8 cellular contexts compared by ENCODE assay signal in genomic region chr22:31497148-31497938, GRCh38. TPM values are rescaled to one million over a fixed set of nuclear protein-coding genes. Genes with fewer than 3 reads are reported as not detected.
A peak's percentile ranks its signal among the peaks of the same experiment; 100 is the strongest.
DNase-seq lines count a peak whose midpoint lies in the region; ATAC-seq, FAIRE-seq and TF ChIP-seq lines count a peak whose summit lies in the region.

No MANE protein-coding gene starts in this region.

- peaks cover 5% of the 10 kb centered on the region for H3K4me1 Mint-ChIP-seq in MCF 10A (ENCODE audit: insufficient read depth, unreplicated experiment)

- TF ChIP-seq CTCF in A549 (IDR thresholded peaks at IDR 0.05), result no peak
- TF ChIP-seq CTCF in HL-60 (IDR thresholded peaks at IDR 0.05; ENCODE audit: insufficient read depth, low read length), result no peak
- TF ChIP-seq CTCF in MCF 10A (IDR thresholded peaks at IDR 0.05; ENCODE audit: unreplicated experiment), result no peak
- TF ChIP-seq CTCF in mucosa of descending colon (IDR thresholded peaks at IDR 0.05), result no peak

- no peaks in the 10 kb centered on the region for H3K36me3 ChIP-seq in mucosa of descending colon (ENCODE audit: low read depth)

- ATAC-seq in A549 (no peak), mucosa of descending colon (no peak), HG03457 (IDR thresholded peaks at IDR 0.05; ENCODE audit: unreplicated experiment) (no peak), HG02571 (IDR thresholded peaks at IDR 0.05; ENCODE audit: unreplicated experiment) (no peak)

- H3K36me3 Mint-ChIP-seq in MCF 10A (ENCODE audit: insufficient read depth, unreplicated experiment), result peaks cover 11% of the 10 kb centered on the region

- H3K27me3 Mint-ChIP-seq in MCF 10A (ENCODE audit: insufficient read depth, unreplicated experiment), result no peaks in the 10 kb centered on the region

- FAIRE-seq in A549 (lab: Jason Lieb, UNC), result no peak

- no peaks in the 10 kb centered on the region for H3K9me3 Mint-ChIP-seq in MCF 10A (ENCODE audit: unreplicated experiment)

- no peak for DNase-seq in A549 (ENCODE audit: low read depth in 1 of 2, low spot score in 1 of 2)
- DNase-seq in HL-60 (ENCODE audit: low read depth in 1 of 2, low spot score in 1 of 2), result no peak
- no peak for DNase-seq in MCF 10A (ENCODE audit: unreplicated experiment)
- no peak for DNase-seq in mucosa of descending colon
- no peak for DNase-seq in NOMO-1 treated with dmso at 0.1 percent for 144 hours (lab: John Stamatoyannopoulos, UW; ENCODE audit: unreplicated experiment)
- no peak for DNase-seq in cerebellum (ENCODE audit: low spot score)

- no peaks in the 10 kb centered on the region for H3K27me3 ChIP-seq in HL-60 (ENCODE audit: insufficient read depth, poor library complexity, severe bottlenecking)

- H3K4me2 ChIP-seq in A549, result peak overlapping the region; percentile 86

- 67% methylated on average over 10 of the region's 10 CpGs for WGBS in A549 (ENCODE audit: missing lambda C conversion rate)

- H3K9me3 ChIP-seq in A549, result no peaks in the 10 kb centered on the region; the same call in 2 of the 3 replicates
- no peaks in the 10 kb centered on the region for H3K9me3 ChIP-seq in mucosa of descending colon

- CTCF ChIA-PET in A549 (lab: Yijun Ruan, JAX) (no interaction called here), MCF 10A (lab: Yijun Ruan, JAX) (no interaction called here)

- TF ChIP-seq RAD21 in A549 (conservative IDR thresholded peaks at IDR 0.05 in 1 of 2, IDR thresholded peaks at IDR 0.05 in 1 of 2), result no peak

- H3K27ac ChIP-seq in A549 (peak overlapping the region; percentile 85 to 92; a peak in 5 of 6 replicates), HL-60 (replicated peaks) (peak overlapping the region; percentile 83)

- H3K4me1 ChIP-seq in A549, result 0 out of 3 replicates have a peak, but pooled peaks cover 8% of the 10 kb centered on the region
- no peaks in the 10 kb centered on the region for H3K4me1 ChIP-seq in mucosa of descending colon (ENCODE audit: low read depth)

- H3K4me3 ChIP-seq in A549 (peak overlapping the region; percentile 78), HL-60 (replicated peaks; ENCODE audit: insufficient read depth, low read length) (peak overlapping the region; percentile 94), mucosa of descending colon (peak overlapping the region; percentile 49)

- TSS peak; percentile 55 for BruUV-seq in MCF 10A (replicated peaks; lab: Mats Ljungman, UMichigan)

- H3K27ac Mint-ChIP-seq in MCF 10A (ENCODE audit: low read depth, unreplicated experiment), result peak overlapping the region; percentile 54

- no peak for TF ChIP-seq EP300 in A549 (IDR thresholded peaks at IDR 0.05)

- POLR2A ChIA-PET in A549 (lab: Yijun Ruan, JAX), result no interaction called here
- POLR2A ChIA-PET in MCF 10A (lab: Yijun Ruan, JAX), result interaction anchor here (0.7 to 1.0 kb wide), 3 partner anchors 9 to 180 kb away, joined by 3 to 4 read pairs (median 4); no protein-coding TSS in a partner anchor

- intact Hi-C loops in MCF 10A (cut with micrococcal nuclease) (no loop called here), mucosa of descending colon (cut with DNase I, micrococcal nuclease) (no loop called here)

- H3K4me3 Mint-ChIP-seq in MCF 10A (ENCODE audit: unreplicated experiment), result peak overlapping the region; percentile 86

- TF ChIP-seq POLR2A in A549 (IDR thresholded peaks at IDR 0.05; ENCODE audit: low read length), result no peak

TF ChIP-seq in A549, 52 proteins besides CTCF, POLR2A, EP300 and RAD21:
- no peak for TF ChIP-seq POLR2AphosphoS2 (conservative IDR thresholded peaks at IDR 0.05; ENCODE audit: low read length)

RNA-seq across cellular contexts. Expression of gene SFI1, which starts 1.0 kb away (rescaled TPM):
- polyA plus RNA-seq in A549 (2011; rRNA removed) (6.8 and 11.0 TPM in 2 replicates), A549 (2017; fragmentation: RNase III; extraction: RNeasy Plus Mini Kit Qiagen cat#74134 plus additional on column Dnase treatment) (16.1 to 18.4 TPM (median 17.9 TPM) in 3 replicates)
- 12.8 and 14.7 TPM in 2 replicates for polyA plus RNA-seq in A549 (2012; cell fraction: cytosol; rRNA removed)
- 104 and 121 TPM in 2 replicates for polyA plus RNA-seq in A549 (2012; cell fraction: nucleus; rRNA removed)
- 18.2 and 21.0 TPM in 2 replicates for polyA minus RNA-seq in A549 (2011; rRNA and poly(A)+ RNA removed)
- total RNA-seq in MCF 10A (2022) (34.6 and 36.2 TPM in 2 replicates), mucosa of descending colon (10 to 100 TPM; 34.4 to 52.6 (median 49.5) TPM), cerebellum (44.7 TPM)

RNA-seq across cellular contexts. Expression of gene EIF4ENIF1, which starts 7.7 kb away (rescaled TPM):
- polyA plus RNA-seq in A549 (2011; rRNA removed), result 14.5 and 15.5 TPM in 2 replicates
- polyA plus RNA-seq in A549 (2012; cell fraction: cytosol; rRNA removed), result 8.4 and 12.2 TPM in 2 replicates
- polyA plus RNA-seq in A549 (2012; cell fraction: nucleus; rRNA removed), result 15.9 and 16.6 TPM in 2 replicates
- polyA plus RNA-seq in A549 (2017; fragmentation: RNase III; extraction: RNeasy Plus Mini Kit Qiagen cat#74134 plus additional on column Dnase treatment), result 10.3 to 11.8 TPM (median 11.6 TPM) in 3 replicates
- polyA minus RNA-seq in A549 (2011; rRNA and poly(A)+ RNA removed), result 15.3 and 18.1 TPM in 2 replicates
- 25.6 and 31.1 TPM in 2 replicates for total RNA-seq in MCF 10A (2022)
- total RNA-seq in mucosa of descending colon, result 10 to 100 TPM; 25.0 to 42.0 (median 33.9) TPM
- total RNA-seq in cerebellum, result 14.8 TPM
